Comparison of ENCODE assay signal across 1 cellular context in the genomic region with DNA sequence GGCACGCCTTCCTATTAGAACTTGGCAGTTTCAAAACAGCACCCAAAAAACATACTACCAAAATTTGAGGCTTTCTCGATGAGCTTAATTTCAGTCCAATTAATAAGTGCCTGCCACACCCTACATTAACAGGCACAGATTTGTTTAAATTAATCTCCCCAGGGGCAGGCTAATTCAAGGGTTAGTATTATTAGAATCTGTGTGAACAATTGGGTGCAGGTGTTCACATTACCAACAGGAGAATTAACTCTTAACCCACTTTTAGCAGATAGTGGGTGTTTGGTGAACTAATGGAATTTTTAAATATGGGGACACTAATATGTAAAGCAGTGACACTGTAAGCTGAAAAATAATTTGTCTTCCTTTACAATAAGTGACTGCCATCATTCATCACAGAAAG.
TF ChIP-seq lines count a peak whose summit lies in the region.

No MANE protein-coding gene starts in this region.

TF ChIP-seq in WTC11, 78 proteins besides CTCF, POLR2A, EP300 and RAD21 (continued from another document):
- no peak for TF ChIP-seq JAZF1 (CRISPR knock-in tag; IDR thresholded peaks at IDR 0.05)
- TF ChIP-seq, protein P1, sequence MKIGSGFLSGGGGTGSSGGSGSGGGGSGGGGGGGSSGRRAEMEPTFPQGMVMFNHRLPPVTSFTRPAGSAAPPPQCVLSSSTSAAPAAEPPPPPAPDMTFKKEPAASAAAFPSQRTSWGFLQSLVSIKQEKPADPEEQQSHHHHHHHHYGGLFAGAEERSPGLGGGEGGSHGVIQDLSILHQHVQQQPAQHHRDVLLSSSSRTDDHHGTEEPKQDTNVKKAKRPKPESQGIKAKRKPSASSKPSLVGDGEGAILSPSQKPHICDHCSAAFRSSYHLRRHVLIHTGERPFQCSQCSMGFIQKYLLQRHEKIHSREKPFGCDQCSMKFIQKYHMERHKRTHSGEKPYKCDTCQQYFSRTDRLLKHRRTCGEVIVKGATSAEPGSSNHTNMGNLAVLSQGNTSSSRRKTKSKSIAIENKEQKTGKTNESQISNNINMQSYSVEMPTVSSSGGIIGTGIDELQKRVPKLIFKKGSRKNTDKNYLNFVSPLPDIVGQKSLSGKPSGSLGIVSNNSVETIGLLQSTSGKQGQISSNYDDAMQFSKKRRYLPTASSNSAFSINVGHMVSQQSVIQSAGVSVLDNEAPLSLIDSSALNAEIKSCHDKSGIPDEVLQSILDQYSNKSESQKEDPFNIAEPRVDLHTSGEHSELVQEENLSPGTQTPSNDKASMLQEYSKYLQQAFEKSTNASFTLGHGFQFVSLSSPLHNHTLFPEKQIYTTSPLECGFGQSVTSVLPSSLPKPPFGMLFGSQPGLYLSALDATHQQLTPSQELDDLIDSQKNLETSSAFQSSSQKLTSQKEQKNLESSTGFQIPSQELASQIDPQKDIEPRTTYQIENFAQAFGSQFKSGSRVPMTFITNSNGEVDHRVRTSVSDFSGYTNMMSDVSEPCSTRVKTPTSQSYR (CRISPR knock-in tag; IDR thresholded peaks at IDR 0.05) = no peak
- no peak for TF ChIP-seq ZNF138 (CRISPR knock-in tag; conservative IDR thresholded peaks at IDR 0.05)
- TF ChIP-seq TEAD1 (CRISPR knock-in tag; IDR thresholded peaks at IDR 0.05) = no peak
